Comparison of ENCODE assay signal across 2 cellular contexts in the genomic region with DNA sequence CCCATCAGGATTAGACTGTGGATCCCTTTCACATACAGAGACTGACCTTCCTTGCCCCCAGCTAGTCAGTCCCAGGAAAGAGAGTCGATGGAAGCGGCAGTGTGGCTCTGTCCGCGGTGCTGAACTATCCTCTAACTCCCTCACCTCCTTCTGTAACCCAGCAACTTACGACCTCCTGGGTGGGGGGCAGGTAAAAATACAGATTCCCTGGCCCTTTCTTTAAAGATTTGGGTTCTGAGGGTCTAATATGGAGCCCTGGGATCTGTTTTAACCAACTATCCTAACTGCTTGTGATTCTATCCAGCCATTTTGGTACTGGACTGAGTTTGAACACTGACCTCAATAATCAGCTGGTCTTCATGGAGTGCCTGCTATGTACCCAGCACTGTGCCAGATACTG.
TF ChIP-seq lines count a peak whose summit lies in the region.

No MANE protein-coding gene starts in this region.

TF ChIP-seq in HCT116, 20 proteins besides CTCF, POLR2A, EP300 and RAD21 (continued from another document):
- TF ChIP-seq, protein P1, sequence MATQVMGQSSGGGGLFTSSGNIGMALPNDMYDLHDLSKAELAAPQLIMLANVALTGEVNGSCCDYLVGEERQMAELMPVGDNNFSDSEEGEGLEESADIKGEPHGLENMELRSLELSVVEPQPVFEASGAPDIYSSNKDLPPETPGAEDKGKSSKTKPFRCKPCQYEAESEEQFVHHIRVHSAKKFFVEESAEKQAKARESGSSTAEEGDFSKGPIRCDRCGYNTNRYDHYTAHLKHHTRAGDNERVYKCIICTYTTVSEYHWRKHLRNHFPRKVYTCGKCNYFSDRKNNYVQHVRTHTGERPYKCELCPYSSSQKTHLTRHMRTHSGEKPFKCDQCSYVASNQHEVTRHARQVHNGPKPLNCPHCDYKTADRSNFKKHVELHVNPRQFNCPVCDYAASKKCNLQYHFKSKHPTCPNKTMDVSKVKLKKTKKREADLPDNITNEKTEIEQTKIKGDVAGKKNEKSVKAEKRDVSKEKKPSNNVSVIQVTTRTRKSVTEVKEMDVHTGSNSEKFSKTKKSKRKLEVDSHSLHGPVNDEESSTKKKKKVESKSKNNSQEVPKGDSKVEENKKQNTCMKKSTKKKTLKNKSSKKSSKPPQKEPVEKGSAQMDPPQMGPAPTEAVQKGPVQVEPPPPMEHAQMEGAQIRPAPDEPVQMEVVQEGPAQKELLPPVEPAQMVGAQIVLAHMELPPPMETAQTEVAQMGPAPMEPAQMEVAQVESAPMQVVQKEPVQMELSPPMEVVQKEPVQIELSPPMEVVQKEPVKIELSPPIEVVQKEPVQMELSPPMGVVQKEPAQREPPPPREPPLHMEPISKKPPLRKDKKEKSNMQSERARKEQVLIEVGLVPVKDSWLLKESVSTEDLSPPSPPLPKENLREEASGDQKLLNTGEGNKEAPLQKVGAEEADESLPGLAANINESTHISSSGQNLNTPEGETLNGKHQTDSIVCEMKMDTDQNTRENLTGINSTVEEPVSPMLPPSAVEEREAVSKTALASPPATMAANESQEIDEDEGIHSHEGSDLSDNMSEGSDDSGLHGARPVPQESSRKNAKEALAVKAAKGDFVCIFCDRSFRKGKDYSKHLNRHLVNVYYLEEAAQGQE (IDR thresholded peaks at IDR 0.05; ENCODE audit: low read depth) = peak; percentile 87

TF ChIP-seq in WTC11, 78 proteins besides CTCF, POLR2A, EP300 and RAD21 (continued from another document):
- TF ChIP-seq, protein P2, sequence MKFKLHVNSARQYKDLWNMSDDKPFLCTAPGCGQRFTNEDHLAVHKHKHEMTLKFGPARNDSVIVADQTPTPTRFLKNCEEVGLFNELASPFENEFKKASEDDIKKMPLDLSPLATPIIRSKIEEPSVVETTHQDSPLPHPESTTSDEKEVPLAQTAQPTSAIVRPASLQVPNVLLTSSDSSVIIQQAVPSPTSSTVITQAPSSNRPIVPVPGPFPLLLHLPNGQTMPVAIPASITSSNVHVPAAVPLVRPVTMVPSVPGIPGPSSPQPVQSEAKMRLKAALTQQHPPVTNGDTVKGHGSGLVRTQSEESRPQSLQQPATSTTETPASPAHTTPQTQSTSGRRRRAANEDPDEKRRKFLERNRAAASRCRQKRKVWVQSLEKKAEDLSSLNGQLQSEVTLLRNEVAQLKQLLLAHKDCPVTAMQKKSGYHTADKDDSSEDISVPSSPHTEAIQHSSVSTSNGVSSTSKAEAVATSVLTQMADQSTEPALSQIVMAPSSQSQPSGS (CRISPR knock-in tag; IDR thresholded peaks at IDR 0.05; ENCODE audit: borderline replicate concordance, low read depth) = no peak
- TF ChIP-seq RELA (CRISPR knock-in tag; IDR thresholded peaks at IDR 0.05; ENCODE audit: borderline replicate concordance) = no peak
- no peak for TF ChIP-seq JAZF1 (CRISPR knock-in tag; IDR thresholded peaks at IDR 0.05)
